Comparison of ENCODE assay signal across 8 cellular contexts in the genomic region with DNA sequence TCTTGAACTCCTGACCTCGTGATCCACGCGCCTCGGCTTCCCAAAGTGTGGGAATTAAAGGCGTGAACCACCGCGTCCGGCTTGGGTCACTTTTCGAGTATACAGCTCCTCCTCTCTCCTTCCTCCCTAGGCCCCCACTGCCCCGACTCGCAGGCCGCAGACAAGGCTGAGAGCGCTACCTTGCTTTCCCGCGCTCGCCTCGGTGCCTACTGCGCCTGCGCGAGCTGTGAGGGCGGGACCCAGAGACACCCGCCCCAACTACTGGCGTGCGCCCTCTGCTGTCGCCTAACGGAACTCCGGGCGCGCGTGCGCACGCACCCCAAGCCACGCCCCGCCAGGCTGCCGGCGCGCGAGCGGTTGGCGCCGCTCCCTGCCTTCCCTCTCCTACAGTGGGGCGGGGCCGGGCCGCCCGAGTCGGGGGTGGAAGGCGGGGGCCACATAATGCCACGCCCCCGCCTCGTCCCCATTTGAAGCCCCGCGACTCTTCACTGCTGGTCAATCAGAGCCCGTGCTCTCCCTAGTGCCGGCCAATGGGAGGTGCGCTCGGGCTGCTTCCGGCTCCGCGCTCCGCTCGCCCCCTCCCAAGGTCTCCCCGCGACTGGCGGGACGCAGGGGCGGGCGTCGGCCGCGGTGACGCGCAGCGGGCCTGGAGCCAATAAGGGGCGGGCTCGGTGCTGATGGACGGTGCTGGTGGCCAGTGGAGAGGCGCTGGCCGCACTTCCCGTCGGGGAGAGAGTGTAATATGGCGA. TPM values are rescaled to one million over a fixed set of nuclear protein-coding genes. Genes with fewer than 3 reads are reported as not detected.
DNase-seq lines count a peak whose midpoint lies in the region; ATAC-seq and TF ChIP-seq lines count a peak whose summit lies in the region.

A gene (plus strand): TSS at position 730 of the 749 bp plus-strand sequence. CDS start 13 bp downstream, at position 743.

- H3K36me3 Mint-ChIP-seq in activated T-helper 17 cell treated with anti-CD3 and anti-CD28 coated beads, Interleukin-2, amount 50 U/mL, for 72 hours (ENCODE audit: low read depth): peaks cover 46% of the 10 kb centered on the region
- H3K36me3 Mint-ChIP-seq in naive thymus-derived CD8-positive, alpha-beta T cell: peaks cover 0 to 14% (median 0%) of the 10 kb centered on the region in 3 donors

- H3K4me3 ChIP-seq in LNCaP clone FGC (ENCODE audit: low read depth, low read length) (peak within 1 kb of the TSS; percentile 79), fibroblast of mammary gland (ENCODE audit: control insufficient read depth, low read depth, low read length) (peak within 1 kb of the TSS; percentile 93)

- peak within 1 kb of the TSS; percentile 92 for H3K4me3 Mint-ChIP-seq in activated T-helper 17 cell treated with anti-CD3 and anti-CD28 coated beads, Interleukin-2, amount 50 U/mL, for 72 hours
- peak within 1 kb of the TSS; percentile 94 to 99 (median 96) for H3K4me3 Mint-ChIP-seq in naive thymus-derived CD8-positive, alpha-beta T cell

- POLR2A ChIA-PET in RWPE1 (lab: Yijun Ruan, JAX; ENCODE audit: low non-redundant PET): no interaction called here
- POLR2A ChIA-PET in naive thymus-derived CD8-positive, alpha-beta T cell (lab: Charles Lee): interaction anchor here (0.5 to 3.6 kb wide), 21 partner anchors 12 to 288 kb away, joined by 3 to 30 read pairs (median 5); a partner anchor contains a TSS

- CTCF ChIA-PET in RWPE1 (lab: Yijun Ruan, JAX): interaction anchor here (0.6 to 1.8 kb wide), 9 partner anchors 14 to 76 kb away, joined by 3 to 24 read pairs (median 4); a partner anchor contains a TSS

- no peaks in the 10 kb centered on the region for H3K27me3 Mint-ChIP-seq in activated T-helper 17 cell treated with anti-CD3 and anti-CD28 coated beads, Interleukin-2, amount 50 U/mL, for 72 hours
- H3K27me3 Mint-ChIP-seq in naive thymus-derived CD8-positive, alpha-beta T cell: no peaks in the 10 kb centered on the region

- no peaks in the 10 kb centered on the region for H3K9me3 Mint-ChIP-seq in activated T-helper 17 cell treated with anti-CD3 and anti-CD28 coated beads, Interleukin-2, amount 50 U/mL, for 72 hours
- no peaks in the 10 kb centered on the region for H3K9me3 Mint-ChIP-seq in naive thymus-derived CD8-positive, alpha-beta T cell

- H3K27ac ChIP-seq in RWPE1: peak within 1 kb of the TSS; percentile 84

- peaks cover 6% of the 10 kb centered on the region for H3K4me1 Mint-ChIP-seq in activated T-helper 17 cell treated with anti-CD3 and anti-CD28 coated beads, Interleukin-2, amount 50 U/mL, for 72 hours
- peaks cover 12 to 46% (median 41%) of the 10 kb centered on the region in 4 donors for H3K4me1 Mint-ChIP-seq in naive thymus-derived CD8-positive, alpha-beta T cell

- DNase-seq in ELR (ENCODE audit: low read depth) (peak; percentile 99), H4 (ENCODE audit: low spot score) (peak; percentile 100), LNCaP clone FGC (ENCODE audit: low read depth) (peak; percentile 97), RWPE1 (ENCODE audit: low spot score) (peak; percentile 99), fibroblast of mammary gland (ENCODE audit: low read depth) (peak; percentile 98)
- DNase-seq in naive thymus-derived CD8-positive, alpha-beta T cell: peak; percentile 98 to 100 (median 99)
- peak; percentile 98 to 100 (median 99) for DNase-seq in stimulated activated naive CD4-positive, alpha-beta T cell (lab: John Stamatoyannopoulos, UW)

- ATAC-seq in activated T-helper 17 cell treated with anti-CD3 and anti-CD28 coated beads, Interleukin-2, amount 50 U/mL, for 72 hours (replicated peaks): peak; percentile 94
- peak; percentile 93 for ATAC-seq in naive thymus-derived CD8-positive, alpha-beta T cell

- TF ChIP-seq CTCF in LNCaP clone FGC (IDR thresholded peaks at IDR 0.05; ENCODE audit: control insufficient read depth, extremely low read depth, insufficient read depth) (peak; percentile 94), RWPE1 (conservative IDR thresholded peaks at IDR 0.05; ENCODE audit: low read depth) (peak; percentile 99), fibroblast of mammary gland (conservative IDR thresholded peaks at IDR 0.05; ENCODE audit: control insufficient read depth, insufficient read depth, low read depth, low read length) (peak; percentile 62)

- H3K27ac Mint-ChIP-seq in activated T-helper 17 cell treated with anti-CD3 and anti-CD28 coated beads, Interleukin-2, amount 50 U/mL, for 72 hours: peak within 1 kb of the TSS; percentile 94
- H3K27ac Mint-ChIP-seq in naive thymus-derived CD8-positive, alpha-beta T cell: peak within 1 kb of the TSS; percentile 92 to 100 (median 98)

RNA-seq across cellular contexts. Expression of the gene that starts here (rescaled TPM):
- 134 and 136 TPM in 2 replicates for total RNA-seq in H4 (2014; rRNA removed; shearing (Covaris generic))
- total RNA-seq in activated T-helper 17 cell treated with anti-CD3 and anti-CD28 coated beads, Interleukin-2, amount 50 U/mL, for 72 hours: 100 to 1,000 TPM; 140 to 212 TPM
- 10 to 100 TPM; 66.5 to 88.3 TPM for total RNA-seq in naive thymus-derived CD8-positive, alpha-beta T cell
- 10 to 100 TPM; 65.6 to 69.8 (median 66.1) TPM for polyA plus RNA-seq in naive thymus-derived CD8-positive, alpha-beta T cell

Comparison
In these comparisons a context has a peak if more than half of its experiments do, and no peak if none do; other contexts are left out.
1. Peak in every context shown above with its lines: DNase-seq, ATAC-seq, H3K4me3 ChIP-seq and H3K27ac ChIP-seq.